Comparison of ENCODE assay signal across 15 cellular contexts in the genomic region with DNA sequence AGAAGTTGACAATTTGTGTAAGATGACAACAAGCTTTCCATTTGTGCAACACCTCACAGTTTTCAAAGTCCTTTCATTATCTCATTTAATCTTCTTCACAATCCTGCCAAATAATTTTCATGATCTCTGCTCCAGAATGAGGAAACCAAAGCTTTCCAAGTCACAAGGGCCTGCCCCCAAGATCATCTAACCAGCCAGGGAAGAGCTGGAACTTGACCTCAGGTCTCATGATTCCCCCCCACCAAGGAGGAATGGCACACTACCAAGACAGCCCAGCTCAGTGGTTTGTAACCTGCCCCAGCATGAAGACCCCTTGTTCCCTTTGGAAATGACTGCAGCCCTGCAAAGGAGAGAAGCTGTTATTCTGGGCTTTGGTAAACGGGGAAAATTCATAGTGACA.
"Had no signal": no experiment of that assay in that cellular context is flagged by ENCODE, and none has a peak within 500 bp of the region (broad histone marks: within the 10 kb centered on the region; RNA-seq: fewer than 3 reads in every experiment).

No MANE protein-coding gene starts in this region.

- H3K27me3 ChIP-seq: ovary had no signal

- H3K4me2 ChIP-seq: smooth muscle cell had no signal

- H3K27ac Mint-ChIP-seq: activated CD4-positive, alpha-beta memory T cell treated with anti-CD3 and anti-CD28 coated beads, Interleukin-2, amount 10 ng/mL, durations not matched to agents 7 days and 5 days; activated naive CD8-positive, alpha-beta T cell treated with anti-CD3 and anti-CD28 coated beads, Interleukin-2, amount 50 U/mL, for 24 hours; activated T-cell treated with anti-CD3 and anti-CD28 coated beads, Interleukin-2, amount 50 U/mL, for 72 hours; nephron progenitor cell; stimulated activated effector memory CD8-positive, alpha-beta T cell treated with anti-CD3 and anti-CD28 coated beads, Interleukin-12 subunit alpha, Interleukin-12 subunit beta, amount 100 ng/mL, for 72 hours had no signal

- H3K4me3 Mint-ChIP-seq: activated CD4-positive, alpha-beta memory T cell treated with anti-CD3 and anti-CD28 coated beads, Interleukin-2, amount 10 ng/mL, durations not matched to agents 7 days and 5 days; activated naive CD8-positive, alpha-beta T cell treated with anti-CD3 and anti-CD28 coated beads, Interleukin-2, amount 50 U/mL, for 24 hours; activated T-cell treated with anti-CD3 and anti-CD28 coated beads, Interleukin-2, amount 50 U/mL, for 72 hours; nephron progenitor cell; stimulated activated effector memory CD8-positive, alpha-beta T cell treated with anti-CD3 and anti-CD28 coated beads, Interleukin-12 subunit alpha, Interleukin-12 subunit beta, amount 100 ng/mL, for 72 hours; type B pancreatic cell had no signal

- H3K27ac ChIP-seq: ovary had no signal

- H3K9me3 ChIP-seq: ovary had no signal

- H3K36me3 Mint-ChIP-seq: stimulated activated effector memory CD8-positive, alpha-beta T cell treated with anti-CD3 and anti-CD28 coated beads, Interleukin-12 subunit alpha, Interleukin-12 subunit beta, amount 100 ng/mL, for 72 hours; type B pancreatic cell had no signal

- H3K36me3 ChIP-seq: ovary had no signal

- H3K27me3 Mint-ChIP-seq: activated CD4-positive, alpha-beta memory T cell treated with anti-CD3 and anti-CD28 coated beads, Interleukin-2, amount 10 ng/mL, durations not matched to agents 7 days and 5 days; activated naive CD8-positive, alpha-beta T cell treated with anti-CD3 and anti-CD28 coated beads, Interleukin-2, amount 50 U/mL, for 24 hours; type B pancreatic cell had no signal

- ATAC-seq: activated naive CD8-positive, alpha-beta T cell treated with anti-CD3 and anti-CD28 coated beads, Interleukin-2, amount 50 U/mL, for 24 hours; activated T-cell treated with anti-CD3 and anti-CD28 coated beads, Interleukin-2, amount 50 U/mL, for 72 hours; stimulated activated effector memory CD8-positive, alpha-beta T cell treated with anti-CD3 and anti-CD28 coated beads, Interleukin-12 subunit alpha, Interleukin-12 subunit beta, amount 100 ng/mL, for 72 hours had no signal

- DNase-seq: activated CD4-positive, alpha-beta memory T cell treated with anti-CD3 and anti-CD28 coated beads, Interleukin-2, amount 10 ng/mL, durations not matched to agents 7 days and 5 days; activated naive CD4-positive, alpha-beta T cell treated with Interleukin-2 at 50 U/mL for 16 hours; activated naive CD8-positive, alpha-beta T cell treated with anti-CD3 and anti-CD28 coated beads, Interleukin-2, amount 50 U/mL, for 24 hours; activated T-cell treated with anti-CD3 and anti-CD28 coated beads, Interleukin-2, amount 50 U/mL, for 72 hours; central memory CD4-positive, alpha-beta T cell; effector memory CD4-positive, alpha-beta T cell; hippocampal formation; kidney glomerular epithelial cell; nephron progenitor cell; ovary; T-helper 9 cell had no signal

- H3K4me3 ChIP-seq: lung, ovary, smooth muscle cell had no signal
